In the genomic region with DNA sequence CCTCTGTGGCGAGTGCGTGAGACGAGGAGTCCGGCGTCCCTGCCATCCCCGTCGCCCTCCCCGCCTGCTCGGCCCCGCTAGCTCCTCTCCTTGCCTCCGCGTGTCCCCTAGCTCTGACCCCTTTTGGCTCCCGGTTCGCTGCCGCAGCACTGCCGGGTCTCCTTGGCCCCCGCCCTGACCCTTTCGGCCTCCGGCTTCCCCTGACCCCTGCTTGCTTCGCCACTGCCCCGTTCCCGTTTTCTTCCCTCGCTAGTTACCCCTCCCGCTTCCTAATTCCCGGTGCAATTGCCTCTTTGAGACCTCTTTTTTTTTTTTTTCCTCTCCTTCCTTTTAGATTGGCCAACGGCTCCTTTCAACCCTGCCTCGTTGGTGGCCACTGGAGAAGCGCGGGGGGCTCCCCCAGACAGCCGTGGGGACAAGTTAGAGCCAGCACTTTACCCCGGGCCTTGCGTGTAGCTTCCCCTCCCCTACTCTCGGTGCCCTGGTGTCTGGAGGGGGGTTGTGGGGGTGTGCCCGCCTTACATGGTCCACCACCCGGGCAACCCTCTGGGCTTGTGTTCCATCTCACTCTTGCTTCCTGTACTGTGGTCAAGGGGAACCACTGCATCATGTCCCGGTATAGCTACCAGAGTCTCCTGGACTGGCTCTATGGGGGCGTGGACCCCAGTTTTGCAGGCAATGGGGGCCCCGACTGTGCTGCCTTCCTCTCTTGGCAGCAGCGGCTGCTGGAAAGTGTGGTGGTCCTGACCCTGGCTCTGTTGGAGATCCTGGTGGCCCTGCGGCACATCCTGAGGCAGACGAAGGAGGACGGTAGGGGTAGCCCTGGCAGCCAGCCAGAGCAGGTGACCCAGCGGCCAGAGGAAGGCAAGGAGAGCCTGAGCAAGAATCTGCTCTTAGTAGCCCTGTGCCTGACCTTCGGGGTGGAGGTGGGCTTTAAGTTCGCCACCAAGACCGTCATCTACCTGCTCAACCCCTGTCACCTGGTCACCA, we compare ENCODE assay signal across 8 cellular contexts. TPM values are rescaled to one million over a fixed set of nuclear protein-coding genes. Genes with fewer than 3 reads are reported as not detected.
DNase-seq lines count a peak whose midpoint lies in the region; ATAC-seq and TF ChIP-seq lines count a peak whose summit lies in the region.

No MANE protein-coding gene starts in this region.

- 43% methylated on average over 20 of the region's 46 CpGs; no CpG with 5 or more reads in 1 of the 2 experiments for WGBS in IMR-90 (ENCODE audit: extremely low coverage in 2 of 2, insufficient read length in 1 of 2), 2 experiments

- dilution Hi-C loops in IMR-90 (cut with HindIII; ENCODE audit: low sequenced_read_pairs, unreplicated experiment), result no loop called here

- intact Hi-C loops in IMR-90 (cut with micrococcal nuclease), result loop anchor here (2.0 to 10.0 kb wide), 3 partner anchors 83 to 409 kb away; no protein-coding TSS in a partner anchor

- H3K27ac ChIP-seq in IMR-90 (ENCODE audit: insufficient read depth, low read length) (peak overlapping the region; percentile 83), cardiac muscle cell (peak overlapping the region; percentile 86)

- H3K27me3 Mint-ChIP-seq in activated T-cell treated with anti-CD3 and anti-CD28 coated beads, Interleukin-2, amount 50 U/mL, for 72 hours (ENCODE audit: low read depth), result peaks cover 42% of the 10 kb centered on the region

- POLR2A ChIA-PET in IMR-90 (lab: Charles Lee; ENCODE audit: unreplicated experiment), result interaction anchor here (0.6 kb wide), 1 partner anchor 15 kb away, joined by 3 read pairs; no protein-coding TSS in a partner anchor

- H3K9me3 Mint-ChIP-seq in activated T-cell treated with anti-CD3 and anti-CD28 coated beads, Interleukin-2, amount 50 U/mL, for 72 hours, result no peaks in the 10 kb centered on the region

- TF ChIP-seq POLR2A in IMR-90 (IDR thresholded peaks at IDR 0.05; ENCODE audit: low read depth, low read length), result no peak

- no peak overlapping the region for H4K5ac ChIP-seq in IMR-90 (ENCODE audit: low read depth, low read length)

- H3K4me1 ChIP-seq in IMR-90 (ENCODE audit: control insufficient read depth, insufficient read depth, low read length) (no peaks in the 10 kb centered on the region), cardiac muscle cell (ENCODE audit: low read depth) (peaks cover 23% of the 10 kb centered on the region)

- H4K91ac ChIP-seq in IMR-90 (ENCODE audit: insufficient read depth, low read depth, low read length), result no peak overlapping the region

- CTCF ChIA-PET in IMR-90 (lab: Yijun Ruan, JAX), result no interaction called here

- BruUV-seq in IMR-90 (replicated peaks; lab: Mats Ljungman, UMichigan), result TSS peak; percentile 57

- peak overlapping the region; percentile 79 for H2AK9ac ChIP-seq in IMR-90 (replicated peaks; ENCODE audit: low read depth, low read length, poor library complexity)

- peaks cover 1 to 2% of the 10 kb centered on the region in 2 donors for H3K36me3 Mint-ChIP-seq in activated T-cell treated with anti-CD3 and anti-CD28 coated beads, Interleukin-2, amount 50 U/mL, for 72 hours (ENCODE audit: insufficient read depth in 2 of 2)

- H2BK120ac ChIP-seq in IMR-90 (ENCODE audit: low read depth, low read length), result peak overlapping the region; percentile 14; the same call in 1 of the 2 replicates

- H3K56ac ChIP-seq in IMR-90 (ENCODE audit: extremely low read depth, insufficient read depth, low read length), result peak overlapping the region; percentile 60; the same call in 1 of the 2 replicates

- H2BK20ac ChIP-seq in IMR-90 (ENCODE audit: low read depth, low read length), result no peak overlapping the region

- 0 out of 2 replicates have a peak overlapping the region, but pooled peaks have one; percentile 5 for H3K23ac ChIP-seq in IMR-90 (ENCODE audit: low read depth, low read length)

- H3K4me2 ChIP-seq in IMR-90 (ENCODE audit: low read depth, low read length), result peak overlapping the region; percentile 88

- H3K79me1 ChIP-seq in IMR-90 (ENCODE audit: low read depth in 1 of 2, low read length in 2 of 2), result peaks cover 0 to 6% of the 10 kb centered on the region in 2 experiments; a peak in 1 of 4 replicates

- no peak overlapping the region for H2BK15ac ChIP-seq in IMR-90 (ENCODE audit: low read depth, low read length)

- H3K4ac ChIP-seq in IMR-90 (ENCODE audit: low read depth, low read length), result peak overlapping the region; percentile 24; the same call in 1 of the 2 replicates

- TF ChIP-seq RAD21 in IMR-90 (IDR thresholded peaks at IDR 0.05; ENCODE audit: low read length), result no peak

- H3K9me1 ChIP-seq in IMR-90 (ENCODE audit: insufficient read depth, low read length), result 0 out of 2 replicates have a peak, but pooled peaks cover 4% of the 10 kb centered on the region

- 0 out of 2 replicates have a peak overlapping the region, but pooled peaks have one; percentile 3 for H2AK5ac ChIP-seq in IMR-90 (ENCODE audit: low read depth, low read length)

- peak overlapping the region; percentile 93 to 96 for H3K4me3 Mint-ChIP-seq in activated T-cell treated with anti-CD3 and anti-CD28 coated beads, Interleukin-2, amount 50 U/mL, for 72 hours

- H3K14ac ChIP-seq in IMR-90 (replicated peaks; ENCODE audit: low read depth, low read length), result no peak overlapping the region

- H3K4me3 ChIP-seq in IMR-90 (ENCODE audit: insufficient read depth, low read depth, low read length) (peak overlapping the region; percentile 95), cardiac muscle cell (peak overlapping the region; percentile 56)

- peak overlapping the region; percentile 78 for H3K9ac ChIP-seq in IMR-90 (ENCODE audit: low read depth, low read length)

- H3K4me1 Mint-ChIP-seq in activated T-cell treated with anti-CD3 and anti-CD28 coated beads, Interleukin-2, amount 50 U/mL, for 72 hours (ENCODE audit: low read depth), result peaks cover 31% of the 10 kb centered on the region

- no peak overlapping the region; the same call in 1 of the 2 replicates for H3K18ac ChIP-seq in IMR-90 (ENCODE audit: low read depth, low read length)

- no peak overlapping the region; a peak in 1 of 4 replicates for H4K8ac ChIP-seq in IMR-90 (ENCODE audit: low read depth in 2 of 2, low read length in 2 of 2)

- ATAC-seq in IMR-90 (ENCODE audit: low read depth), result no peak
- ATAC-seq in activated T-cell treated with anti-CD3 and anti-CD28 coated beads, Interleukin-2, amount 50 U/mL, for 72 hours (replicated peaks in 1 of 2), result no peak

- peak; percentile 29 for DNase-seq in NCI-H82 (lab: John Stamatoyannopoulos, UW)
- DNase-seq in NCI-H82 treated with DMSO at 0.1 percent for 48 hours (lab: John Stamatoyannopoulos, UW; ENCODE audit: unreplicated experiment), result no peak
- no peak for DNase-seq in IMR-90
- DNase-seq in activated T-cell treated with anti-CD3 and anti-CD28 coated beads, Interleukin-2, amount 50 U/mL, for 72 hours, result peak in 1 of 2 donors; percentile 9
- peak in 1 of 2 donors; percentile 23 for DNase-seq in cardiac muscle cell (ENCODE audit: low read depth in 1 of 2, low spot score in 1 of 2)
- peak; percentile 47 for DNase-seq in retina
- DNase-seq in T-helper 9 cell, result no peak
- no peak for DNase-seq in COR-L47 (lab: John Stamatoyannopoulos, UW)

- H3K27me3 ChIP-seq in IMR-90 (ENCODE audit: control insufficient read depth, insufficient read depth, low read length) (peaks cover 3% of the 10 kb centered on the region; the same call in 1 of the 2 replicates), cardiac muscle cell (no peaks in the 10 kb centered on the region)

- in situ Hi-C loops in IMR-90 (cut with MboI; ENCODE audit: low sequenced_read_pairs), result no loop called here

- H3K9me3 ChIP-seq in IMR-90 (ENCODE audit: control insufficient read depth, insufficient read depth, low read length) (no peaks in the 10 kb centered on the region), cardiac muscle cell (ENCODE audit: low read depth) (no peaks in the 10 kb centered on the region)

- no peak for TF ChIP-seq CTCF in IMR-90 (conservative IDR thresholded peaks at IDR 0.05; ENCODE audit: low read depth, low read length)
- TF ChIP-seq CTCF in cardiac muscle cell (IDR thresholded peaks at IDR 0.05; ENCODE audit: low read depth, low read length), result no peak

- H2AFZ ChIP-seq in IMR-90 (replicated peaks; ENCODE audit: low read length, poor library complexity), result peak overlapping the region; percentile 88

- H3K36me3 ChIP-seq in IMR-90 (ENCODE audit: control insufficient read depth, insufficient read depth, low read length) (no peaks in the 10 kb centered on the region), cardiac muscle cell (no peaks in the 10 kb centered on the region)

- peak overlapping the region; percentile 94 for H3K27ac Mint-ChIP-seq in activated T-cell treated with anti-CD3 and anti-CD28 coated beads, Interleukin-2, amount 50 U/mL, for 72 hours

- peak overlapping the region; percentile 24 for H2BK5ac ChIP-seq in IMR-90 (ENCODE audit: low read depth, low read length, poor library complexity, severe bottlenecking)

- no peaks in the 10 kb centered on the region; the same call in 1 of the 2 replicates for H4K20me1 ChIP-seq in IMR-90 (ENCODE audit: insufficient read depth, low read length)

TF ChIP-seq in IMR-90, 13 proteins besides CTCF, POLR2A, EP300 and RAD21 (continues in another document):
- no peak for TF ChIP-seq CHD1 (IDR thresholded peaks at IDR 0.05; ENCODE audit: low read depth, low read length)
- no peak for TF ChIP-seq CEBPB (IDR thresholded peaks at IDR 0.05; ENCODE audit: low read depth, low read length)
- TF ChIP-seq FOS (IDR thresholded peaks at IDR 0.05; ENCODE audit: low read depth, low read length), result no peak
- TF ChIP-seq RFX5 (IDR thresholded peaks at IDR 0.05; ENCODE audit: low read depth, low read length), result no peak
- no peak for TF ChIP-seq SMC3 (IDR thresholded peaks at IDR 0.05; ENCODE audit: low read depth, low read length)
- no peak for TF ChIP-seq MAFK (IDR thresholded peaks at IDR 0.05; ENCODE audit: low read depth, low read length)
- TF ChIP-seq, protein P1, sequence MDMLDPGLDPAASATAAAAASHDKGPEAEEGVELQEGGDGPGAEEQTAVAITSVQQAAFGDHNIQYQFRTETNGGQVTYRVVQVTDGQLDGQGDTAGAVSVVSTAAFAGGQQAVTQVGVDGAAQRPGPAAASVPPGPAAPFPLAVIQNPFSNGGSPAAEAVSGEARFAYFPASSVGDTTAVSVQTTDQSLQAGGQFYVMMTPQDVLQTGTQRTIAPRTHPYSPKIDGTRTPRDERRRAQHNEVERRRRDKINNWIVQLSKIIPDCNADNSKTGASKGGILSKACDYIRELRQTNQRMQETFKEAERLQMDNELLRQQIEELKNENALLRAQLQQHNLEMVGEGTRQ (IDR thresholded peaks at IDR 0.05; ENCODE audit: low read depth, low read length), result no peak

RNA-seq across cellular contexts. Expression of a gene that starts 0.5 kb away (rescaled TPM):
- total RNA-seq in IMR-90 (2012; rRNA removed) (5.0 and 6.3 TPM in 2 replicates), cardiac muscle cell (28.3 and 70.3 TPM in 2 replicates)
- polyA plus RNA-seq in IMR-90 (2012; rRNA removed) (6.4 and 7.1 TPM in 2 replicates), cardiac muscle cell (5.2 and 6.8 TPM in 2 replicates)
- 3.4 and 4.2 TPM in 2 replicates for polyA plus RNA-seq in IMR-90 (2012; cell fraction: cytosol; rRNA removed)
- 9.1 and 12.5 TPM in 2 replicates for polyA plus RNA-seq in IMR-90 (2012; cell fraction: nucleus; rRNA removed; ENCODE audit: low replicate concordance)
- total RNA-seq in activated T-cell treated with anti-CD3 and anti-CD28 coated beads, Interleukin-2, amount 50 U/mL, for 72 hours, result 10 to 100 TPM; 15.0 to 19.5 TPM

Comparison
In these comparisons a context has a peak if more than half of its experiments do, and no peak if none do; other contexts are left out.
1. DNase-seq: peak in NCI-H82 (single experiment) and retina (single experiment); none in NCI-H82 treated with DMSO at 0.1 percent for 48 hours (single experiment), IMR-90 (single experiment), T-helper 9 cell (single experiment) and COR-L47 (single experiment).